11 cellular contexts compared by ENCODE assay signal in the genomic region with DNA sequence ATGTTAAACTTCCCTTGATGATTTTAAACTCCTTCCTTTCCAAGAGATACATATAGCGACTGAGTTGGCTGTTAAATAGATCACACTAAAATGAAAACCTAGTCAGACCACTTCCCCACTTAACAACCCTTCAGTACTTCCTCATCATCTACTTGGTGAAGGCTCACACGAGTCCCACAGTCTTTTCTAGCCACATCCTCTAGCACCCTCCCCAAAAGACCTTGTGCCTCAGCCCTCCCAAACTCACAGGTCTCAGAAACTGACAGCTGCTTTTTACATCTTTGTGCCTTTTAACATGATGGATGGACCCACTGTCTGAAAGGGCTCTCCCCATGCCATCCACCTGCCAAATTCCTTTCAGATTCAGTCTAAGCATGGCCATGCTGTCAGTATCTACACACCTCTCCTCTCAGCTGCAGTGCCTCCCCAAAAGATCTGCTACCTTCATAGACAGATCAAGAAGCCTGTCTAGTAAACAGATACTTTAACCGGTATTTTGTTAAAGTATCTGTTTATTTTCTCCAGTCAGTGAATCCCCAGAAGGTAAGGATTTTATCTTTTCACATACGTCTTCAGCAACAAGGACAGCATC.
A peak's percentile ranks its signal among the peaks of the same experiment; 100 is the strongest.
DNase-seq lines count a peak whose midpoint lies in the region; ATAC-seq and TF ChIP-seq lines count a peak whose summit lies in the region.
"Had no signal": no experiment of that assay in that cellular context is flagged by ENCODE, and none has a peak within 500 bp of the region (broad histone marks: within the 10 kb centered on the region; RNA-seq: fewer than 3 reads in every experiment).

No MANE protein-coding gene starts in this region.

- no peak overlapping the region for H3K4me3 ChIP-seq in PC-9
- no peak overlapping the region for H3K4me3 ChIP-seq in body of pancreas
- H3K4me3 ChIP-seq: pancreas, suprapubic skin had no signal

- peaks cover 5% of the 10 kb centered on the region; the same call in 1 of the 2 replicates for H3F3A ChIP-seq in PC-9 (ENCODE audit: insufficient read depth, low read depth)

- H3K36me3 Mint-ChIP-seq in activated T-helper 2 cell treated with anti-CD3 and anti-CD28 coated beads, Interferon-gamma antibody, Interleukin-2, Interleukin-4, amounts not matched to agents 10 μg/mL and 5 μg/mL and 100 μg/mL, durations not matched to agents 14 hours and 24 hours and 36 hours (ENCODE audit: low read depth), result peaks cover 46% of the 10 kb centered on the region
- peaks cover 31% of the 10 kb centered on the region for H3K36me3 Mint-ChIP-seq in osteocyte (ENCODE audit: unreplicated experiment)

- BruUV-seq in PC-9 (replicated peaks; lab: Mats Ljungman, UMichigan), result no TSS peak

- H3K9me2 ChIP-seq in PC-9 (ENCODE audit: insufficient read depth), result 0 out of 2 replicates have a peak, but pooled peaks cover 3% of the 10 kb centered on the region

- TF ChIP-seq CTCF in PC-9 (conservative IDR thresholded peaks at IDR 0.05) (no peak), osteocyte (IDR thresholded peaks at IDR 0.05) (no peak), body of pancreas (IDR thresholded peaks at IDR 0.05) (no peak)

- peak; percentile 99 for ATAC-seq in GM18498 (IDR thresholded peaks at IDR 0.05; ENCODE audit: unreplicated experiment)
- peak; percentile 84 for ATAC-seq in GM19468 (IDR thresholded peaks at IDR 0.05; ENCODE audit: extremely low read depth, unreplicated experiment)
- peak; percentile 63 for ATAC-seq in HG03520 (IDR thresholded peaks at IDR 0.05; ENCODE audit: unreplicated experiment)
- ATAC-seq in body of pancreas, result no peak

- peak; percentile 17 for DNase-seq in activated T-helper 2 cell treated with anti-CD3 and anti-CD28 coated beads, Interferon-gamma antibody, Interleukin-2, Interleukin-4, amounts not matched to agents 10 μg/mL and 5 μg/mL and 100 μg/mL, durations not matched to agents 14 hours and 24 hours and 36 hours (ENCODE audit: low spot score)
- no peak for DNase-seq in PC-9
- no peak for DNase-seq in osteocyte (ENCODE audit: extremely low spot score, unreplicated experiment)
- DNase-seq in NCI-H2196 treated with DMSO at 0.1 percent for 48 hours (lab: John Stamatoyannopoulos, UW; ENCODE audit: unreplicated experiment), result no peak
- DNase-seq in body of pancreas, result no peak
- DNase-seq: NCI-H1048, pancreas had no signal

- no peaks in the 10 kb centered on the region for H3K9me3 Mint-ChIP-seq in activated T-helper 2 cell treated with anti-CD3 and anti-CD28 coated beads, Interferon-gamma antibody, Interleukin-2, Interleukin-4, amounts not matched to agents 10 μg/mL and 5 μg/mL and 100 μg/mL, durations not matched to agents 14 hours and 24 hours and 36 hours
- H3K9me3 Mint-ChIP-seq in osteocyte (ENCODE audit: unreplicated experiment), result no peaks in the 10 kb centered on the region

- H3K27ac ChIP-seq in PC-9, result no peak overlapping the region
- H3K27ac ChIP-seq in body of pancreas, result no peak overlapping the region
- H3K27ac ChIP-seq: pancreas, suprapubic skin had no signal

- H3K36me3 ChIP-seq in PC-9 (ENCODE audit: low read depth), result peaks cover 29% of the 10 kb centered on the region
- peaks cover 0 to 7% of the 10 kb centered on the region in 2 donors for H3K36me3 ChIP-seq in body of pancreas (replicated peaks in 1 of 2; ENCODE audit: insufficient read depth in 1 of 2, low read depth in 2 of 2)

- H3K27me3 Mint-ChIP-seq in activated T-helper 2 cell treated with anti-CD3 and anti-CD28 coated beads, Interferon-gamma antibody, Interleukin-2, Interleukin-4, amounts not matched to agents 10 μg/mL and 5 μg/mL and 100 μg/mL, durations not matched to agents 14 hours and 24 hours and 36 hours (ENCODE audit: low read depth), result no peaks in the 10 kb centered on the region
- no peaks in the 10 kb centered on the region for H3K27me3 Mint-ChIP-seq in osteocyte (ENCODE audit: unreplicated experiment)

- intact Hi-C loops in activated T-helper 2 cell treated with anti-CD3 and anti-CD28 coated beads, Interferon-gamma antibody, Interleukin-2, Interleukin-4, amounts not matched to agents 10 μg/mL and 5 μg/mL and 100 μg/mL, durations not matched to agents 14 hours and 24 hours and 36 hours (cut with micrococcal nuclease), result no loop called here
- intact Hi-C loops in PC-9 (cut with micrococcal nuclease; ENCODE audit: unreplicated experiment), result no loop called here
- intact Hi-C loops in body of pancreas (cut with DNase I), result no loop called here

- peak overlapping the region; percentile 58 for H3K27ac Mint-ChIP-seq in activated T-helper 2 cell treated with anti-CD3 and anti-CD28 coated beads, Interferon-gamma antibody, Interleukin-2, Interleukin-4, amounts not matched to agents 10 μg/mL and 5 μg/mL and 100 μg/mL, durations not matched to agents 14 hours and 24 hours and 36 hours
- H3K27ac Mint-ChIP-seq in osteocyte (ENCODE audit: unreplicated experiment), result no peak overlapping the region

- H3K4me3 Mint-ChIP-seq in activated T-helper 2 cell treated with anti-CD3 and anti-CD28 coated beads, Interferon-gamma antibody, Interleukin-2, Interleukin-4, amounts not matched to agents 10 μg/mL and 5 μg/mL and 100 μg/mL, durations not matched to agents 14 hours and 24 hours and 36 hours (ENCODE audit: low read depth), result no peak overlapping the region
- H3K4me3 Mint-ChIP-seq in osteocyte (ENCODE audit: unreplicated experiment), result no peak overlapping the region

- no peaks in the 10 kb centered on the region for H3K4me1 ChIP-seq in PC-9 (replicated peaks; ENCODE audit: insufficient read depth)
- H3K4me1 ChIP-seq in body of pancreas, result no peaks in the 10 kb centered on the region
- H3K4me1 ChIP-seq: pancreas, suprapubic skin had no signal

- no peaks in the 10 kb centered on the region for H3K27me3 ChIP-seq in PC-9 (ENCODE audit: insufficient read depth, low read depth)
- no peaks in the 10 kb centered on the region for H3K27me3 ChIP-seq in body of pancreas
- H3K27me3 ChIP-seq: pancreas, suprapubic skin had no signal

- H4K20me1 ChIP-seq in PC-9 (ENCODE audit: insufficient read depth), result no peaks in the 10 kb centered on the region

- H3K4me2 ChIP-seq in PC-9, result no peak overlapping the region

- no peak overlapping the region for H2AFZ ChIP-seq in PC-9

- CTCF ChIA-PET in PC-9 (lab: Charles Lee), result interaction anchor here (0.5 kb wide), 1 partner anchor 240 kb away, joined by 5 read pairs; no protein-coding TSS in a partner anchor

- H3K9me3 ChIP-seq in PC-9 (ENCODE audit: insufficient read depth, low read depth), result no peaks in the 10 kb centered on the region
- no peaks in the 10 kb centered on the region for H3K9me3 ChIP-seq in body of pancreas
- H3K9me3 ChIP-seq: pancreas, suprapubic skin had no signal

- WGBS in body of pancreas, 2 donors, result 77 to 83% methylated on average over 4 of the region's 4 CpGs

- POLR2A ChIA-PET in PC-9 (lab: Charles Lee; ENCODE audit: unreplicated experiment), result no interaction called here

- no peaks in the 10 kb centered on the region for H3K79me2 ChIP-seq in PC-9 (ENCODE audit: low read depth)

- TF ChIP-seq POLR2A in body of pancreas (IDR thresholded peaks at IDR 0.05), result no peak

- peaks cover 16% of the 10 kb centered on the region for H3K4me1 Mint-ChIP-seq in activated T-helper 2 cell treated with anti-CD3 and anti-CD28 coated beads, Interferon-gamma antibody, Interleukin-2, Interleukin-4, amounts not matched to agents 10 μg/mL and 5 μg/mL and 100 μg/mL, durations not matched to agents 14 hours and 24 hours and 36 hours (ENCODE audit: low read depth)
- H3K4me1 Mint-ChIP-seq in osteocyte (ENCODE audit: unreplicated experiment), result no peaks in the 10 kb centered on the region
